Comparison of ENCODE assay signal across 16 cellular contexts in the genomic region with DNA sequence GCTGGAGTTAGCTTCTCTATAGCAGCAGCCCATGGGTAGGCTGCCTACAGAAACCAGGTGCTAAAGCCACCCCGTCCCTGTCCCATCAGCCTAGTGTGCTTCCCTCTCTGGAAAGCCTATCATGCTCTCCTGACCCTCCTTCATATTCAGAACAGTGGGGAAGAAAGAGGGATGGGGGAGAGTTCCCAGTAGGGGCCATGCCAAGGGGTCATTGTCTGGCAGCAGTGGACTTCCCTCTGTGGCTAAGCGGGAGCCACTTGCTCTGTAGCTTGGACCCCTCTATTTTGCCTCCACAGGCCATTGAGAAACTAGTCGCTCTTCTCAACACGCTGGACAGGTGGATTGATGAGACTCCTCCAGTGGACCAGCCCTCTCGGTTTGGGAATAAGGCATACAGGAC. TPM values are rescaled to one million over a fixed set of nuclear protein-coding genes. Genes with fewer than 3 reads are reported as not detected.
DNase-seq lines count a peak whose midpoint lies in the region; ATAC-seq and TF ChIP-seq lines count a peak whose summit lies in the region.
"Had no signal": no experiment of that assay in that cellular context is flagged by ENCODE, and none has a peak within 500 bp of the region (broad histone marks: within the 10 kb centered on the region; RNA-seq: fewer than 3 reads in every experiment).

No MANE protein-coding gene starts in this region.

- H3K4me2 ChIP-seq in neural progenitor cell = no peak overlapping the region
- H3K4me2 ChIP-seq: BLaER1 treated with 17β-estradiol and CSF1 and Interleukin-3, amounts not matched to agents 10 nM and 100 nM had no signal

- no peak for ATAC-seq in gastrocnemius medialis
- ATAC-seq: CD8-positive, alpha-beta T cell; HepG2 had no signal

- peaks cover 6% of the 10 kb centered on the region for H3K4me1 Mint-ChIP-seq in activated naive CD4-positive, alpha-beta T cell treated with anti-CD3 and anti-CD28 coated beads, Interleukin-2, amount 50 U/mL, for 24 hours
- peaks cover 37% of the 10 kb centered on the region for H3K4me1 Mint-ChIP-seq in neural progenitor cell

- H3K9me3 Mint-ChIP-seq in activated naive CD4-positive, alpha-beta T cell treated with anti-CD3 and anti-CD28 coated beads, Interleukin-2, amount 50 U/mL, for 24 hours = no peaks in the 10 kb centered on the region
- no peaks in the 10 kb centered on the region for H3K9me3 Mint-ChIP-seq in neural progenitor cell
- H3K9me3 Mint-ChIP-seq: CD8-positive, alpha-beta T cell had no signal

- H3K79me2 ChIP-seq in neural progenitor cell (ENCODE audit: low read depth) = peaks cover 21% of the 10 kb centered on the region

- peaks cover 68% of the 10 kb centered on the region for H3F3A ChIP-seq in neural progenitor cell (ENCODE audit: low read depth)

- H3K4me1 ChIP-seq in neural progenitor cell = peaks cover 25% of the 10 kb centered on the region
- peaks cover 5 to 18% of the 10 kb centered on the region in 2 donors for H3K4me1 ChIP-seq in gastrocnemius medialis
- H3K4me1 ChIP-seq: HAP-1 had no signal

- H3K27me3 ChIP-seq in neural progenitor cell (no peaks in the 10 kb centered on the region), gastrocnemius medialis (no peaks in the 10 kb centered on the region)
- H3K27me3 ChIP-seq: BLaER1 treated with 17β-estradiol and CSF1 and Interleukin-3, amounts not matched to agents 10 nM and 100 nM had no signal

- H3K27ac Mint-ChIP-seq in activated naive CD4-positive, alpha-beta T cell treated with anti-CD3 and anti-CD28 coated beads, Interleukin-2, amount 50 U/mL, for 24 hours = peak overlapping the region; percentile 30
- peak overlapping the region; percentile 57 for H3K27ac Mint-ChIP-seq in neural progenitor cell
- H3K27ac Mint-ChIP-seq: B cell; CD8-positive, alpha-beta T cell had no signal

- intact Hi-C loops in gastrocnemius medialis (cut with DNase I; ENCODE audit: low total_unique reads) = no loop called here

- TF ChIP-seq POLR2A in gastrocnemius medialis (IDR thresholded peaks at IDR 0.05) = no peak

- DNase-seq in activated naive CD4-positive, alpha-beta T cell (lab: John Stamatoyannopoulos, UW) = no peak
- DNase-seq in coronary artery (ENCODE audit: low spot score) = peak; percentile 63
- no peak for DNase-seq in neural progenitor cell (ENCODE audit: low spot score)
- DNase-seq in SKM-1 treated with dmso at 0.1 percent for 144 hours (lab: John Stamatoyannopoulos, UW; ENCODE audit: unreplicated experiment) = no peak
- no peak for DNase-seq in NCI-H510A (lab: John Stamatoyannopoulos, UW)
- no peak for DNase-seq in gastrocnemius medialis
- DNase-seq: Calu3; CD8-positive, alpha-beta T cell; DMS79 treated with DMSO at 0.1 percent for 48 hours; GF-D8; GOT3 had no signal

- TF ChIP-seq CTCF in coronary artery (IDR thresholded peaks at IDR 0.05) = no peak
- no peak for TF ChIP-seq CTCF in neural progenitor cell (IDR thresholded peaks at IDR 0.05)
- TF ChIP-seq CTCF in gastrocnemius medialis (IDR thresholded peaks at IDR 0.05 in 4 of 5, conservative IDR thresholded peaks at IDR 0.05 in 1 of 5) = no peak

- in situ Hi-C loops in gastrocnemius medialis (cut with MboI; ENCODE audit: low sequenced_read_pairs in 4 of 4) = loop anchor here in 2 of 4 donors (25.0 kb wide), 2 partner anchors 359 to 659 kb away; no protein-coding TSS in a partner anchor

- H2AFZ ChIP-seq in neural progenitor cell (replicated peaks) = no peak overlapping the region

- H4K20me1 ChIP-seq in neural progenitor cell (ENCODE audit: low read depth) = no peaks in the 10 kb centered on the region

- H3K27ac ChIP-seq in coronary artery (no peak overlapping the region), neural progenitor cell (peak overlapping the region; percentile 95), gastrocnemius medialis (no peak overlapping the region)
- H3K27ac ChIP-seq: BLaER1 treated with 17β-estradiol and CSF1 and Interleukin-3, amounts not matched to agents 10 nM and 100 nM had no signal

- H3K9ac ChIP-seq in neural progenitor cell = no peak overlapping the region

- peaks cover 5% of the 10 kb centered on the region for H3K36me3 ChIP-seq in neural progenitor cell
- peaks cover 0 to 36% of the 10 kb centered on the region in 2 donors for H3K36me3 ChIP-seq in gastrocnemius medialis

- no peak overlapping the region for H3K4me3 ChIP-seq in coronary artery
- H3K4me3 ChIP-seq in neural progenitor cell = no peak overlapping the region
- no peak overlapping the region for H3K4me3 ChIP-seq in gastrocnemius medialis
- H3K4me3 ChIP-seq: BLaER1 treated with 17β-estradiol and CSF1 and Interleukin-3, amounts not matched to agents 10 nM and 100 nM; HAP-1 had no signal

- no peaks in the 10 kb centered on the region for H3K27me3 Mint-ChIP-seq in activated naive CD4-positive, alpha-beta T cell treated with anti-CD3 and anti-CD28 coated beads, Interleukin-2, amount 50 U/mL, for 24 hours
- peaks cover 3% of the 10 kb centered on the region for H3K27me3 Mint-ChIP-seq in neural progenitor cell (ENCODE audit: insufficient read depth, low read depth)
- H3K27me3 Mint-ChIP-seq: B cell had no signal

- no peaks in the 10 kb centered on the region for H3K9me3 ChIP-seq in neural progenitor cell (ENCODE audit: low read depth)
- H3K9me3 ChIP-seq in gastrocnemius medialis = no peaks in the 10 kb centered on the region
- H3K9me3 ChIP-seq: BLaER1 treated with 17β-estradiol and CSF1 and Interleukin-3, amounts not matched to agents 10 nM and 100 nM; HAP-1 had no signal

- peaks cover 9% of the 10 kb centered on the region for H3K36me3 Mint-ChIP-seq in activated naive CD4-positive, alpha-beta T cell treated with anti-CD3 and anti-CD28 coated beads, Interleukin-2, amount 50 U/mL, for 24 hours
- H3K36me3 Mint-ChIP-seq in neural progenitor cell = peaks cover 9% of the 10 kb centered on the region

- no peak overlapping the region for H3K4me3 Mint-ChIP-seq in activated naive CD4-positive, alpha-beta T cell treated with anti-CD3 and anti-CD28 coated beads, Interleukin-2, amount 50 U/mL, for 24 hours
- H3K4me3 Mint-ChIP-seq in neural progenitor cell = no peak overlapping the region
- H3K4me3 Mint-ChIP-seq: B cell; CD8-positive, alpha-beta T cell had no signal

RNA-seq across cellular contexts. Expression of gene PTPA, which starts 17.5 kb away (rescaled TPM):
- total RNA-seq in neural progenitor cell (ENCODE audit: low replicate concordance) (82.4 and 133 TPM in 2 replicates), gastrocnemius medialis (10 to 100 TPM; 37.6 to 71.6 (median 53.5) TPM)

RNA-seq across cellular contexts. Expression of gene CRAT, which starts 18.1 kb away (rescaled TPM):
- 10.1 and 19.3 TPM in 2 replicates for total RNA-seq in neural progenitor cell (ENCODE audit: low replicate concordance)
- total RNA-seq in gastrocnemius medialis = 100 to 1,000 TPM; 137 to 167 (median 144) TPM

RNA-seq across cellular contexts. Expression of gene DOLPP1, which starts 47.8 kb away (rescaled TPM):
- total RNA-seq in neural progenitor cell (ENCODE audit: low replicate concordance) (25.1 and 39.0 TPM in 2 replicates), gastrocnemius medialis (1 to 10 TPM; 1.6 to 4.7 (median 2.8) TPM)

RNA-seq across cellular contexts. Expression of gene IER5L, which starts 49.4 kb away (rescaled TPM):
- 12.2 and 32.7 TPM in 2 replicates for total RNA-seq in neural progenitor cell (ENCODE audit: low replicate concordance)
- total RNA-seq in gastrocnemius medialis = 1 to 10 TPM in 3 of 4 donors, under 1 TPM in 1; 0.92 to 3.4 (median 2.9) TPM
